ENCODE assay signal across 8 cellular contexts in genomic region chr15:78859971-78860733, GRCh38. TPM values are rescaled to one million over a fixed set of nuclear protein-coding genes. Genes with fewer than 3 reads are reported as not detected.
A peak's percentile ranks its signal among the peaks of the same experiment; 100 is the strongest.
DNase-seq lines count a peak whose midpoint lies in the region; ATAC-seq and TF ChIP-seq lines count a peak whose summit lies in the region.

No MANE protein-coding gene starts in this region.

- TF ChIP-seq CTCF in AG04450 (IDR thresholded peaks at IDR 0.05; ENCODE audit: low read depth, low read length): peak; percentile 61
- TF ChIP-seq CTCF in epithelial cell of esophagus (IDR thresholded peaks at IDR 0.05; ENCODE audit: insufficient read depth, low read depth, low read length, missing control alignments): peak; percentile 56

- DNase-seq in AG04450 (ENCODE audit: low read depth, low spot score) (peak; percentile 65), NOMO-1 treated with dmso at 0.1 percent for 144 hours (lab: John Stamatoyannopoulos, UW; ENCODE audit: unreplicated experiment) (peak; percentile 65), activated T-cell treated with anti-CD3 and anti-CD28 coated beads for 1 hour (ENCODE audit: low read depth) (peak; percentile 48), epithelial cell of esophagus (ENCODE audit: low read depth) (peak; percentile 78), mucosa of gallbladder (ENCODE audit: low spot score) (peak; percentile 66)
- peak; percentile 47 to 70 for DNase-seq in stimulated activated CD8-positive, alpha-beta memory T cell treated with anti-CD3 and anti-CD28 coated beads, Interleukin-2, amount 100 ng/mL, for 48 hours (ENCODE audit: low read depth in 2 of 2)

- H3K4me3 ChIP-seq in AG04450 (ENCODE audit: low read depth, low read length): peak overlapping the region; percentile 62
- H3K4me3 ChIP-seq in epithelial cell of esophagus (ENCODE audit: low read length): peak overlapping the region; percentile 54

- peak overlapping the region; percentile 93 for H3K27ac ChIP-seq in AG04450 (ENCODE audit: low read depth, low read length)

- CTCF ChIA-PET in AG04450 (lab: Charles Lee): interaction anchor here (0.6 kb wide), 1 partner anchor 13 kb away, joined by 3 read pairs; no protein-coding TSS in a partner anchor

- no peaks in the 10 kb centered on the region for H3K9me3 ChIP-seq in AG04450 (ENCODE audit: control insufficient read depth, insufficient read depth, low read length)

- ATAC-seq in GM18907 (IDR thresholded peaks at IDR 0.05; ENCODE audit: unreplicated experiment) (peak; percentile 79), HG03521 (IDR thresholded peaks at IDR 0.05; ENCODE audit: unreplicated experiment) (peak; percentile 73)

- no peaks in the 10 kb centered on the region for H3K27me3 ChIP-seq in AG04450 (ENCODE audit: control insufficient read depth, insufficient read depth, low read length)

- POLR2A ChIA-PET in AG04450 (lab: Yijun Ruan, JAX): interaction anchor here (0.6 to 1.5 kb wide), 7 partner anchors 9 to 314 kb away, joined by 3 to 22 read pairs (median 3); partner anchors contain the start of gene MORF4L1

RNA-seq across cellular contexts. Expression of gene MORF4L1, which starts 12.5 kb away (rescaled TPM):
- 355 and 426 TPM in 2 replicates for polyA plus RNA-seq in AG04450 (2011; rRNA removed)
- 79.9 and 120 TPM in 2 replicates for polyA minus RNA-seq in AG04450 (2011; rRNA and poly(A)+ RNA removed)
- 309 TPM for total RNA-seq in mucosa of gallbladder

RNA-seq across cellular contexts. Expression of gene ADAMTS7, which starts 48.9 kb away (rescaled TPM):
- polyA plus RNA-seq in AG04450 (2011; rRNA removed): 5.0 and 6.4 TPM in 2 replicates
- 12.0 and 12.3 TPM in 2 replicates for polyA minus RNA-seq in AG04450 (2011; rRNA and poly(A)+ RNA removed)
- total RNA-seq in mucosa of gallbladder: 13.8 TPM

Comparison
In these comparisons a context has a peak if more than half of its experiments do, and no peak if none do; other contexts are left out.
1. Peak in every context shown above with its lines: DNase-seq, ATAC-seq, H3K4me3 ChIP-seq and H3K27ac ChIP-seq.